Comparison of ENCODE assay signal across 8 cellular contexts in the genomic region with DNA sequence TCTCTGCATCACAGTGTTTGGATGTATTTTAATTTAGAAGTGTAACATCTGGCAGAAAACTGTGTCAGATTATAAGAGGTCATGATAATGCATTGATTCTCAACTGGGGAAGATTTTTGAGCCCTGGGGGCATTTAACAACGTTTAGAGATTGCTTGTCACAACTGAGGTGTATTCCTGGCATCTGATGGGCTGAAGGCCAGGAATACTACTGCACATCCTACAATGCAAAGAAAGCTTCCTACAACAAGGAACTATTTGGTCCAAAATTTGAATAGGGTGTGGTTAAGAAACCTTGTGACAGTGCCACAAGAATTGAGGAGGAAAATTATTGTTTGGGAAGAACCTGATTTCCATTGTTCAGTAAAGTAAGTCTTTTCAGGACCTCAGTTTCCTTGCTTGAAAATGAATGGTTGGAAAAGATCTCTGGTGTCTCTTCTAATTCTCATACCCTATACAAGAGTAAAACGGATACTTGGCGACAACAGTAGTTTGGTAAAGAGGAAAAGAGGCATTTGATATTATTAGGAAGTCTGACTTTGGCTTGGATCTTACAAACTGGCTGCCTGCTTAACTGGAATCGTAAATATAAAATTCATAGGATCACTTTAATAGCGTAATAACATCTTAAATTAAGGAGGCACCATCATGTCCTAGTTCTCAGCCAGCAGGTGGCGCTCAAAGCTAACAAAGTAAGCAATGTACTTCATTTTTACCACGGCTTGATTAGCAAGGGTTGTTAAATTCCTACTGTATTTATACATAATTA. TPM values are rescaled to one million over a fixed set of nuclear protein-coding genes. Genes with fewer than 3 reads are reported as not detected.
DNase-seq lines count a peak whose midpoint lies in the region; ATAC-seq and TF ChIP-seq lines count a peak whose summit lies in the region.

No MANE protein-coding gene starts in this region.

- H3K4me1 ChIP-seq in esophagus squamous epithelium: no peaks in the 10 kb centered on the region

- peaks cover 2 to 17% of the 10 kb centered on the region in 2 donors for H3K4me1 Mint-ChIP-seq in natural killer cell treated with Interleukin-12 subunit alpha and Interleukin-12 subunit beta and Interleukin-15 and Interleukin-18, amount 100 ng/mL, for 72 hours (ENCODE audit: low read depth in 2 of 2)
- peaks cover 13% of the 10 kb centered on the region for H3K4me1 Mint-ChIP-seq in stimulated activated effector memory CD8-positive, alpha-beta T cell treated with anti-CD3 and anti-CD28 coated beads, Interleukin-12 subunit alpha, Interleukin-12 subunit beta, amount 100 ng/mL, for 72 hours

- peak in 1 of 2 donors; percentile 57 for ATAC-seq in natural killer cell treated with Interleukin-12 subunit alpha and Interleukin-12 subunit beta and Interleukin-15 and Interleukin-18, amount 100 ng/mL, for 72 hours
- no peak for ATAC-seq in stimulated activated effector memory CD8-positive, alpha-beta T cell treated with anti-CD3 and anti-CD28 coated beads, Interleukin-12 subunit alpha, Interleukin-12 subunit beta, amount 100 ng/mL, for 72 hours
- ATAC-seq in HG03280 (IDR thresholded peaks at IDR 0.05; ENCODE audit: unreplicated experiment): no peak

- peak; percentile 64 to 87 (median 76) for TF ChIP-seq CTCF in esophagus squamous epithelium (IDR thresholded peaks at IDR 0.05)

- no peak overlapping the region for H3K4me3 Mint-ChIP-seq in natural killer cell treated with Interleukin-12 subunit alpha and Interleukin-12 subunit beta and Interleukin-15 and Interleukin-18, amount 100 ng/mL, for 72 hours
- no peak overlapping the region for H3K4me3 Mint-ChIP-seq in stimulated activated effector memory CD8-positive, alpha-beta T cell treated with anti-CD3 and anti-CD28 coated beads, Interleukin-12 subunit alpha, Interleukin-12 subunit beta, amount 100 ng/mL, for 72 hours

- H3K27ac Mint-ChIP-seq in natural killer cell treated with Interleukin-12 subunit alpha and Interleukin-12 subunit beta and Interleukin-15 and Interleukin-18, amount 100 ng/mL, for 72 hours: no peak overlapping the region
- H3K27ac Mint-ChIP-seq in stimulated activated effector memory CD8-positive, alpha-beta T cell treated with anti-CD3 and anti-CD28 coated beads, Interleukin-12 subunit alpha, Interleukin-12 subunit beta, amount 100 ng/mL, for 72 hours: no peak overlapping the region

- intact Hi-C loops in esophagus squamous epithelium (cut with DNase I): loop anchor here (10.0 kb wide), 1 partner anchor 634 kb away; no protein-coding TSS in a partner anchor

- no peaks in the 10 kb centered on the region for H3K27me3 ChIP-seq in esophagus squamous epithelium

- peaks cover 9 to 17% of the 10 kb centered on the region in 2 donors for H3K27me3 Mint-ChIP-seq in natural killer cell treated with Interleukin-12 subunit alpha and Interleukin-12 subunit beta and Interleukin-15 and Interleukin-18, amount 100 ng/mL, for 72 hours

- no peak overlapping the region for H3K4me3 ChIP-seq in esophagus squamous epithelium

- DNase-seq in DMS79 treated with DMSO at 0.1 percent for 48 hours (lab: John Stamatoyannopoulos, UW) (peak; percentile 26), HuH-7 (ENCODE audit: low spot score) (peak; percentile 75), OCI-M1 (lab: John Stamatoyannopoulos, UW) (peak; percentile 84), activated T-cell treated with anti-CD3 and anti-CD28 coated beads for 48 hours (ENCODE audit: low read depth) (peak; percentile 62), esophagus squamous epithelium (lab: John Stamatoyannopoulos, UW) (no peak)
- DNase-seq in natural killer cell treated with Interleukin-12 subunit alpha and Interleukin-12 subunit beta and Interleukin-15 and Interleukin-18, amount 100 ng/mL, for 72 hours (ENCODE audit: low spot score): peak; percentile 73
- peak; percentile 61 to 80 for DNase-seq in stimulated activated effector memory CD8-positive, alpha-beta T cell treated with anti-CD3 and anti-CD28 coated beads, Interleukin-12 subunit alpha, Interleukin-12 subunit beta, amount 100 ng/mL, for 72 hours (ENCODE audit: low spot score in 2 of 2)

- H3K36me3 ChIP-seq in esophagus squamous epithelium: no peaks in the 10 kb centered on the region

- no peaks in the 10 kb centered on the region for H3K9me3 Mint-ChIP-seq in natural killer cell treated with Interleukin-12 subunit alpha and Interleukin-12 subunit beta and Interleukin-15 and Interleukin-18, amount 100 ng/mL, for 72 hours
- no peaks in the 10 kb centered on the region for H3K9me3 Mint-ChIP-seq in stimulated activated effector memory CD8-positive, alpha-beta T cell treated with anti-CD3 and anti-CD28 coated beads, Interleukin-12 subunit alpha, Interleukin-12 subunit beta, amount 100 ng/mL, for 72 hours

- WGBS in esophagus squamous epithelium, 2 donors: 6 to 11% methylated on average over 7 of the region's 7 CpGs

- H3K9me3 ChIP-seq in esophagus squamous epithelium: no peaks in the 10 kb centered on the region

- no peaks in the 10 kb centered on the region for H3K36me3 Mint-ChIP-seq in natural killer cell treated with Interleukin-12 subunit alpha and Interleukin-12 subunit beta and Interleukin-15 and Interleukin-18, amount 100 ng/mL, for 72 hours
- H3K36me3 Mint-ChIP-seq in stimulated activated effector memory CD8-positive, alpha-beta T cell treated with anti-CD3 and anti-CD28 coated beads, Interleukin-12 subunit alpha, Interleukin-12 subunit beta, amount 100 ng/mL, for 72 hours: no peaks in the 10 kb centered on the region

- no peak overlapping the region for H3K27ac ChIP-seq in esophagus squamous epithelium

- no peak for TF ChIP-seq POLR2A in esophagus squamous epithelium (IDR thresholded peaks at IDR 0.05)

RNA-seq across cellular contexts. Expression of gene DAZL, which starts 4.3 kb away (rescaled TPM):
- not detected for total RNA-seq in esophagus squamous epithelium
- not detected for total RNA-seq in natural killer cell treated with Interleukin-12 subunit alpha and Interleukin-12 subunit beta and Interleukin-15 and Interleukin-18, amount 100 ng/mL, for 72 hours
